12 cellular contexts compared by ENCODE assay signal in genomic region chr7:28301148-28301641, GRCh38.
DNase-seq lines count a peak whose midpoint lies in the region; ATAC-seq and TF ChIP-seq lines count a peak whose summit lies in the region.
"Had no signal": no experiment of that assay in that cellular context is flagged by ENCODE, and none has a peak within 500 bp of the region (broad histone marks: within the 10 kb centered on the region; RNA-seq: fewer than 3 reads in every experiment).

No MANE protein-coding gene starts in this region.

- H3K4me3 ChIP-seq in adipocyte (ENCODE audit: low read length) (no peak overlapping the region), fibroblast of pulmonary artery (replicated peaks; ENCODE audit: low read depth, low read length) (no peak overlapping the region), psoas muscle (no peak overlapping the region)

- H3K27me3 ChIP-seq in adipocyte (replicated peaks; ENCODE audit: control insufficient read depth, insufficient read depth, low read length) (no peaks in the 10 kb centered on the region), psoas muscle (ENCODE audit: insufficient read depth in 3 of 3, low read length in 2 of 3) (no peaks in the 10 kb centered on the region)
- H3K27me3 ChIP-seq: BE2C had no signal

- peak in 3 of 4 donors; percentile 27 to 78 (median 48) for ATAC-seq in psoas muscle
- ATAC-seq in HG03469 (IDR thresholded peaks at IDR 0.05; ENCODE audit: unreplicated experiment): no peak

- DNase-seq in ELR (ENCODE audit: low read depth) (peak; percentile 35), adipocyte (ENCODE audit: low read depth) (peak; percentile 58), fibroblast of pulmonary artery (ENCODE audit: low read depth) (peak; percentile 47), psoas muscle (peak in 1 of 2 donors; percentile 51), pons (ENCODE audit: low spot score) (no peak), Ammon's horn (ENCODE audit: low spot score) (no peak)
- DNase-seq in stimulated activated CD4-positive, alpha-beta T cell treated with anti-CD3 and anti-CD28 coated beads, Interleukin-2, amount 100 ng/mL, for 24 hours: no peak
- DNase-seq: activated CD4-positive, alpha-beta T cell treated with anti-CD3 and anti-CD28 coated beads for 1 hour; BE2C; NCI-H1694; SW 1271 had no signal

- TF ChIP-seq CTCF in fibroblast of pulmonary artery (IDR thresholded peaks at IDR 0.05; ENCODE audit: low read length, missing control alignments): no peak
- TF ChIP-seq CTCF in psoas muscle (IDR thresholded peaks at IDR 0.05): no peak

- WGBS in psoas muscle, 3 donors: 44 to 57% (median 55%) methylated on average over 5 of the region's 5 CpGs

- no peak overlapping the region for H3K9ac ChIP-seq in adipocyte (ENCODE audit: low read length)

- peaks cover 26% of the 10 kb centered on the region for H3K4me1 ChIP-seq in adipocyte (ENCODE audit: control insufficient read depth, insufficient read depth, low read length)
- H3K4me1 ChIP-seq in psoas muscle: no peaks in the 10 kb centered on the region
- H3K4me1 ChIP-seq: BE2C had no signal

- H3K36me3 ChIP-seq in adipocyte (ENCODE audit: control insufficient read depth, insufficient read depth, low read length, severe bottlenecking) (no peaks in the 10 kb centered on the region), psoas muscle (ENCODE audit: insufficient read depth in 1 of 2, low read depth in 1 of 2) (no peaks in the 10 kb centered on the region)
- H3K36me3 ChIP-seq: BE2C had no signal

- H3K27ac ChIP-seq in psoas muscle: no peak overlapping the region

- intact Hi-C loops in psoas muscle (cut with DNase I): loop anchor here in 1 of 2 donors (10.0 kb wide), 1 partner anchor 554 kb away; no protein-coding TSS in a partner anchor

- H3K9me3 ChIP-seq in adipocyte (ENCODE audit: control insufficient read depth, low read length) (no peaks in the 10 kb centered on the region), psoas muscle (no peaks in the 10 kb centered on the region)
- H3K9me3 ChIP-seq: BE2C had no signal

Comparison
In these comparisons a context has a peak if more than half of its experiments do, and no peak if none do; other contexts are left out.
1. DNase-seq: peak in ELR (single experiment), adipocyte (single experiment) and fibroblast of pulmonary artery (single experiment); none in pons (single experiment), Ammon's horn (single experiment) and stimulated activated CD4-positive, alpha-beta T cell treated with anti-CD3 and anti-CD28 coated beads, Interleukin-2, amount 100 ng/mL, for 24 hours (0 of 2).